Comparison of ENCODE assay signal across 8 cellular contexts in the genomic region with DNA sequence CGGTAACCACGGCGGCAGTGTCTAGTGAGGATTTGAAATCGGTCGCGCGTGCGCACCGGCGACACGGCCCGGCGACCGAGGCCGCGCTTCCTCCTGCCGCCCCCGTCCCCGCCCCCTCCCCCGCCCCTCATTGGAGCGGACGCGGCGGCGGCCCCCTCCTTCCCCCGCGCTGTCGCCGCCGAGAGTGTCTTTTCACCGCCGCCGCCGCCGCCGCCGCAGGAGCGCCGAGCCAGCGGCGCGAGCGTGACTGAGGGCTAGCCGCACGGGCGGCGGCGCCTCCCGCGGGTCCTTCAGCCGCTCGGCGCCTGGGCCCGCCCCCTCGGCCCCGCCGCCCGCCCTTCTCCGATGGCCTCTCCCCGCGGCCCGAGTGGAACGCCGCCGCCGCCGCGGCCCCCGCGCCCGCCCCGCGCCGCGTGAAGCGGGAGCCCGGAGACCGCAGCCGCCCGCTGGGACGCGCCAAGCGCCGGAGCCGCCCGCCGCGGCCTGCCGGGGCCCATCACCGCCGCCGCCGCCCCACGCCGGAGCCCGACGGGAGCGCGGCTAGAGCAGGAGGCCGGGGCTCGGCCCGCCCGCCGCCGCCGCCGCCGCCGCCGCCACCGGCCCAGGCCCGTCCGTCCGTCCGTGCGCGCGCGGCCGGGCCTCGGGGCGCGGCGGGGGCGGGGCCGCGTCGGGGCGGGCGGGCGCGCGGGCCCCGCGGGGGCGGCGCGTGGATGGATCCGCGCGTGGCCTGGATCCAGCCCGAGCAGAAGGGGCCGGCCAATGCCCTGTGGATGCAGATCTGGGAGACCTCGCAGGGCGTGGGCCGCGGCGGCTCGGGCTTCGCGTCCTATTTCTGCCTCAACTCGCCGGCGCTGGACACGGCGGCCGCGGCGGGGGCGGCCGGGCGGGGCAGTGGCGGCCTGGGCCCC. TPM values are rescaled to one million over a fixed set of nuclear protein-coding genes. Genes with fewer than 3 reads are reported as not detected.
DNase-seq lines count a peak whose midpoint lies in the region; ATAC-seq and TF ChIP-seq lines count a peak whose summit lies in the region.

A gene (plus strand): TSS at position 159 of the 908 bp plus-strand sequence. CDS start 552 bp downstream, at position 711.

- peak within 1 kb of the TSS; percentile 94 for H3K27ac Mint-ChIP-seq in T-helper 2 cell treated with Interferon-gamma antibody and Interleukin-4, amounts not matched to agents 5 μg/mL and 100 μg/mL, for 36 hours
- no peak within 1 kb of the TSS for H3K27ac Mint-ChIP-seq in endothelial cell (ENCODE audit: unreplicated experiment)

- H3K27me3 Mint-ChIP-seq in T-helper 2 cell treated with Interferon-gamma antibody and Interleukin-4, amounts not matched to agents 5 μg/mL and 100 μg/mL, for 36 hours (ENCODE audit: low read depth), result no peaks in the 10 kb centered on the region
- H3K27me3 Mint-ChIP-seq in endothelial cell (ENCODE audit: unreplicated experiment), result peaks cover 19% of the 10 kb centered on the region

- WGBS in urinary bladder, result under 1% methylated on average over 148 of the region's 163 CpGs

- H3K36me3 ChIP-seq in mucosa of descending colon (ENCODE audit: low read depth), result no peaks in the 10 kb centered on the region
- H3K36me3 ChIP-seq in urinary bladder (ENCODE audit: insufficient read depth), result no peaks in the 10 kb centered on the region

- no peaks in the 10 kb centered on the region for H3K9me3 Mint-ChIP-seq in T-helper 2 cell treated with Interferon-gamma antibody and Interleukin-4, amounts not matched to agents 5 μg/mL and 100 μg/mL, for 36 hours
- no peaks in the 10 kb centered on the region for H3K9me3 Mint-ChIP-seq in endothelial cell (ENCODE audit: unreplicated experiment)

- intact Hi-C loops in mucosa of descending colon (cut with DNase I, micrococcal nuclease), result no loop called here

- H3K4me1 ChIP-seq in mucosa of descending colon (ENCODE audit: low read depth) (peaks cover 21% of the 10 kb centered on the region), urinary bladder (ENCODE audit: insufficient read depth) (peaks cover 2% of the 10 kb centered on the region)

- peaks cover 35% of the 10 kb centered on the region for H3K4me1 Mint-ChIP-seq in T-helper 2 cell treated with Interferon-gamma antibody and Interleukin-4, amounts not matched to agents 5 μg/mL and 100 μg/mL, for 36 hours (ENCODE audit: low read depth)
- H3K4me1 Mint-ChIP-seq in endothelial cell (ENCODE audit: unreplicated experiment), result peaks cover 20% of the 10 kb centered on the region

- H3K4me3 Mint-ChIP-seq in T-helper 2 cell treated with Interferon-gamma antibody and Interleukin-4, amounts not matched to agents 5 μg/mL and 100 μg/mL, for 36 hours, result peak within 1 kb of the TSS; percentile 88
- peak within 1 kb of the TSS; percentile 91 for H3K4me3 Mint-ChIP-seq in endothelial cell (ENCODE audit: unreplicated experiment)

- no peaks in the 10 kb centered on the region for H3K9me3 ChIP-seq in mucosa of descending colon

- TF ChIP-seq CTCF in endothelial cell (IDR thresholded peaks at IDR 0.05; ENCODE audit: unreplicated experiment) (no peak), mucosa of descending colon (IDR thresholded peaks at IDR 0.05) (no peak)

- H3K27ac ChIP-seq in urinary bladder (ENCODE audit: low read depth), result peak within 1 kb of the TSS; percentile 91

- peak; percentile 78 for DNase-seq in activated effector memory CD4-positive, alpha-beta T cell treated with anti-CD3 and anti-CD28 coated beads, Interleukin-2, amount 50 U/mL, for 16 hours
- DNase-seq in activated effector memory CD4-positive, alpha-beta T cell treated with Interleukin-2 at 50 U/mL for 16 hours, result no peak
- DNase-seq in T-helper 2 cell treated with Interferon-gamma antibody and Interleukin-4, amounts not matched to agents 5 μg/mL and 100 μg/mL, for 36 hours (ENCODE audit: low spot score), result peak; percentile 28
- DNase-seq in endothelial cell (ENCODE audit: low spot score), result no peak
- DNase-seq in mucosa of descending colon, result peak; percentile 56 to 78 (median 68)
- DNase-seq in SHP77 treated with DMSO at 0.1 percent for 48 hours (lab: John Stamatoyannopoulos, UW), result no peak

- peaks cover 14% of the 10 kb centered on the region for H3K36me3 Mint-ChIP-seq in T-helper 2 cell treated with Interferon-gamma antibody and Interleukin-4, amounts not matched to agents 5 μg/mL and 100 μg/mL, for 36 hours (ENCODE audit: low read depth)
- no peaks in the 10 kb centered on the region for H3K36me3 Mint-ChIP-seq in endothelial cell (ENCODE audit: low read depth, unreplicated experiment)

- peak; percentile 30 for ATAC-seq in HG03045 (IDR thresholded peaks at IDR 0.05; ENCODE audit: unreplicated experiment)
- ATAC-seq in mucosa of descending colon, result no peak

- peak within 1 kb of the TSS; percentile 46 for H3K4me3 ChIP-seq in mucosa of descending colon
- peak within 1 kb of the TSS; percentile 94 for H3K4me3 ChIP-seq in urinary bladder (ENCODE audit: low read depth, low read length)

RNA-seq across cellular contexts. Expression of the gene that starts here (rescaled TPM):
- 24.7 TPM for total RNA-seq in endothelial cell (ENCODE audit: unreplicated experiment)
- 10 to 100 TPM; 16.0 to 26.2 (median 16.3) TPM for total RNA-seq in mucosa of descending colon
- total RNA-seq in urinary bladder, result 26.8 TPM
- 13.0 TPM for polyA plus RNA-seq in urinary bladder

Comparison
In these comparisons a context has a peak if more than half of its experiments do, and no peak if none do; other contexts are left out.
1. DNase-seq: peak in activated effector memory CD4-positive, alpha-beta T cell treated with anti-CD3 and anti-CD28 coated beads, Interleukin-2, amount 50 U/mL, for 16 hours (single experiment), T-helper 2 cell treated with Interferon-gamma antibody and Interleukin-4, amounts not matched to agents 5 μg/mL and 100 μg/mL, for 36 hours (single experiment) and mucosa of descending colon (3 of 3); none in activated effector memory CD4-positive, alpha-beta T cell treated with Interleukin-2 at 50 U/mL for 16 hours (single experiment), endothelial cell (single experiment) and SHP77 treated with DMSO at 0.1 percent for 48 hours (single experiment).